26 cellular contexts compared by ENCODE assay signal in the genomic region with DNA sequence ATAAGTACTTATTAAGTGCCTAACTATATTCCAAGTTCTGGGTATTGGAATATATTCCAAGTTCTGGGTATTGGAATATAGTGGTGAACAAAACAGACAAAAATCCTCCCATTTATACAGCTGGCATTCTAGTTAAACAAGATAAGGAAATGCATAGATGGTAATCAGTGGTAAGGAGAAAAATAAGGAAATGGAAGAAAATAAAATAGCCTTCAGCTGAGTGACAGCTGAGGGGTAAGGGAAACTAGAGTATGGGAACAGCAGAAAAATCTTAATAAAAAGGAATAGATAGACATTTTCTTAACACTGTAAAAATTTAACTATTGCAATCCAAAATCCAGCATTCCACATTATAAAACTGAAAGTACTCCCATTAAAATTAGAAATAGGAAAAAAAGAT. TPM values are rescaled to one million over a fixed set of nuclear protein-coding genes. Genes with fewer than 3 reads are reported as not detected.
"Had no signal": no experiment of that assay in that cellular context is flagged by ENCODE, and none has a peak within 500 bp of the region (broad histone marks: within the 10 kb centered on the region; RNA-seq: fewer than 3 reads in every experiment).

No MANE protein-coding gene starts in this region.

- DNase-seq: effector CD8-positive, alpha-beta T cell; foreskin melanocyte; head of caudate nucleus; kidney; naive thymus-derived CD8-positive, alpha-beta T cell; posterior cingulate gyrus; stimulated activated CD4-positive, alpha-beta T cell treated with anti-CD3 and anti-CD28 coated beads, Interleukin-2, amount 100 ng/mL, for 24 hours; stimulated activated CD4-positive, alpha-beta T cell treated with anti-CD3 and anti-CD28 coated beads, Interleukin-4, amount 100 ng/mL, for 4 hours; stimulated activated naive B cell treated with anti-CD40 and anti-IgM and Interleukin-4, amounts not matched to agents 10 μg/mL and 1 μg/mL and 100 μg/mL, for 72 hours; stimulated activated naive CD8-positive, alpha-beta T cell treated with anti-CD3 and anti-CD28 coated beads, Interleukin-15, amount 100 ng/mL, for 72 hours; testis; upper lobe of right lung had no signal

- H3K9me3 ChIP-seq: neutrophil, testis, upper lobe of right lung had no signal

- H3K4me3 Mint-ChIP-seq: naive thymus-derived CD8-positive, alpha-beta T cell; stimulated activated naive B cell treated with anti-CD40 and anti-IgM and Interleukin-4, amounts not matched to agents 10 μg/mL and 1 μg/mL and 100 μg/mL, for 72 hours; stimulated activated naive CD8-positive, alpha-beta T cell treated with anti-CD3 and anti-CD28 coated beads, Interleukin-15, amount 100 ng/mL, for 72 hours had no signal

- H3K4me1 ChIP-seq: testis, tibial nerve, upper lobe of right lung had no signal

- H3K27ac Mint-ChIP-seq: naive thymus-derived CD8-positive, alpha-beta T cell; stimulated activated naive B cell treated with anti-CD40 and anti-IgM and Interleukin-4, amounts not matched to agents 10 μg/mL and 1 μg/mL and 100 μg/mL, for 72 hours; stimulated activated naive CD8-positive, alpha-beta T cell treated with anti-CD3 and anti-CD28 coated beads, Interleukin-15, amount 100 ng/mL, for 72 hours had no signal

- H3K4me1 Mint-ChIP-seq: naive thymus-derived CD8-positive, alpha-beta T cell; stimulated activated naive B cell treated with anti-CD40 and anti-IgM and Interleukin-4, amounts not matched to agents 10 μg/mL and 1 μg/mL and 100 μg/mL, for 72 hours had no signal

- ATAC-seq: naive thymus-derived CD8-positive, alpha-beta T cell; sciatic nerve; stimulated activated naive B cell treated with anti-CD40 and anti-IgM and Interleukin-4, amounts not matched to agents 10 μg/mL and 1 μg/mL and 100 μg/mL, for 72 hours; stimulated activated naive CD8-positive, alpha-beta T cell treated with anti-CD3 and anti-CD28 coated beads, Interleukin-15, amount 100 ng/mL, for 72 hours; upper lobe of right lung had no signal

- H3K4me3 ChIP-seq: coronary artery, hepatocyte, testis, tibial nerve, upper lobe of right lung had no signal

- H3K36me3 ChIP-seq: neutrophil, tibial nerve, upper lobe of right lung had no signal

RNA-seq across cellular contexts. Expression of gene WFDC10A, which starts 17.2 kb away (rescaled TPM):
- total RNA-seq: dermis microvascular lymphatic vessel endothelial cell; hepatocyte; kidney; liver; lung microvascular endothelial cell; mesenteric fat pad; mononuclear cell; naive thymus-derived CD8-positive, alpha-beta T cell; osteoblast; pulmonary artery endothelial cell; sciatic nerve; skeletal muscle tissue; subcutaneous adipose tissue; testis; tibial nerve; upper lobe of right lung had no signal

RNA-seq across cellular contexts. Expression of gene WFDC9, which starts 18.8 kb away (rescaled TPM):
- total RNA-seq: dermis microvascular lymphatic vessel endothelial cell; hepatocyte; kidney; liver; lung microvascular endothelial cell; mesenteric fat pad; mononuclear cell; naive thymus-derived CD8-positive, alpha-beta T cell; osteoblast; pulmonary artery endothelial cell; sciatic nerve; skeletal muscle tissue; subcutaneous adipose tissue; testis; tibial nerve; upper lobe of right lung had no signal

RNA-seq across cellular contexts. Expression of gene WFDC8, which starts 33.2 kb away (rescaled TPM):
- total RNA-seq: dermis microvascular lymphatic vessel endothelial cell; hepatocyte; kidney; liver; lung microvascular endothelial cell; mesenteric fat pad; mononuclear cell; naive thymus-derived CD8-positive, alpha-beta T cell; osteoblast; pulmonary artery endothelial cell; sciatic nerve; skeletal muscle tissue; subcutaneous adipose tissue; testis; tibial nerve; upper lobe of right lung had no signal

RNA-seq across cellular contexts. Expression of gene WFDC11, which starts 57.7 kb away (rescaled TPM):
- total RNA-seq: dermis microvascular lymphatic vessel endothelial cell; hepatocyte; kidney; liver; lung microvascular endothelial cell; mesenteric fat pad; mononuclear cell; naive thymus-derived CD8-positive, alpha-beta T cell; osteoblast; pulmonary artery endothelial cell; sciatic nerve; skeletal muscle tissue; subcutaneous adipose tissue; testis; tibial nerve; upper lobe of right lung had no signal
